Comparison of ENCODE assay signal across 1 cellular context in the genomic region with DNA sequence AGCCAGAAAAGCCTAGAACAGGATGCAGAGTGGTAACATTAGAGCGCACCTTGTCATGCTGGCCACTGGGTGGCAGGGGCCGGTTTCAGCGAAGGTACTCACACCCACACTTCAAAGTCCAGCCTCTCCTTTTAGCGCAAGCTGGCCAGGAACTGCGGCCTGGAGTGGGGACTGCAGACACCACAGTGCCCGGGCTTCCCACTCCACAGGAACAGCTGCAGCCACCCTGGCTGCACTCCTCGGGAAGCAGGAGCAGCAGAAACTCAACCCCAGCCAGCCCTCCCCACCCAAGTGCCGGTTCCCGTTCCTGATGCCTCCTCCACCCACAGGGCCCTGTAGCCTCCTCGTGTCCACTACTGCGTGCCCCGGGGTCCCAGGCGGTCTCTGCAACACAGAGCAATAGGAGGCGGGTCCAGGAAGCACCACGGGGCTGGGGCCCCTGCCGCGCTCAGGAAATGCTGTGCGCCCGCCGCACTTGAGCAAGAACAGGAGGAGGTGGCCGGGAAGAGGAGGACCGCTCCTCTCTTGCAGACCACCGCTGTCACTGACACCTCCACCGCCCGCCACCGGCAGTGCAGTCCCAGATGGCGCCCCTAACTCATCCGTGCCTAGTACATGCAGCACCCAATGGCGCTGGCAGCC.
A peak's percentile ranks its signal among the peaks of the same experiment; 100 is the strongest.
TF ChIP-seq lines count a peak whose summit lies in the region.

No MANE protein-coding gene starts in this region.

TF ChIP-seq in HepG2, 621 proteins besides CTCF, POLR2A, EP300 and RAD21 (continued from another document and continues in another):
- TF ChIP-seq TOE1 (CRISPR knock-in tag; IDR thresholded peaks at IDR 0.05) (no peak), FOXA1 (IDR thresholded peaks at IDR 0.05) (no peak), FOXA1 (CRISPR knock-in tag; IDR thresholded peaks at IDR 0.05) (no peak), ZNF430 (CRISPR knock-in tag; IDR thresholded peaks at IDR 0.05) (no peak), CREM (IDR thresholded peaks at IDR 0.05) (no peak), CREM (CRISPR knock-in tag; IDR thresholded peaks at IDR 0.05) (no peak), PHF20 (CRISPR knock-in tag; IDR thresholded peaks at IDR 0.05) (0 out of 2 replicates have a peak, but pooled peaks have one; percentile 11), ARHGAP35 (CRISPR knock-in tag; IDR thresholded peaks at IDR 0.05; ENCODE audit: borderline replicate concordance) (0 out of 2 replicates have a peak, but pooled peaks have one; percentile 18), RBFOX2 (IDR thresholded peaks at IDR 0.05; ENCODE audit: low read depth, low read length) (no peak), ZFP36L1 (CRISPR knock-in tag; IDR thresholded peaks at IDR 0.05) (no peak), HOXA7 (CRISPR knock-in tag; IDR thresholded peaks at IDR 0.05) (no peak), STAG1 (CRISPR knock-in tag; IDR thresholded peaks at IDR 0.05) (peak; percentile 85), MEF2D (CRISPR knock-in tag; IDR thresholded peaks at IDR 0.05) (no peak), ZNF746 (CRISPR knock-in tag; IDR thresholded peaks at IDR 0.05) (no peak), HNRNPLL (IDR thresholded peaks at IDR 0.05; ENCODE audit: low read depth, low read length, poor library complexity, severe bottlenecking) (peak; percentile 48), HNF4A (CRISPR knock-in tag; IDR thresholded peaks at IDR 0.05) (peak; percentile 85), U2AF2 (IDR thresholded peaks at IDR 0.05; ENCODE audit: low read depth, low read length) (no peak), RXRB (CRISPR knock-in tag; IDR thresholded peaks at IDR 0.05; ENCODE audit: borderline replicate concordance) (no peak), TGIF2 (CRISPR knock-in tag; IDR thresholded peaks at IDR 0.05) (no peak), ZNF12 (CRISPR knock-in tag; IDR thresholded peaks at IDR 0.05) (no peak), TMF1 (CRISPR knock-in tag; IDR thresholded peaks at IDR 0.05; ENCODE audit: low read depth) (no peak), ASH2L (IDR thresholded peaks at IDR 0.05; ENCODE audit: insufficient read length, low read depth, low read length) (no peak), ZNF292 (CRISPR knock-in tag; IDR thresholded peaks at IDR 0.05; ENCODE audit: borderline replicate concordance, low read depth) (peak; percentile 29; the same call in 1 of the 2 replicates), ZNF326 (CRISPR knock-in tag; IDR thresholded peaks at IDR 0.05; ENCODE audit: borderline replicate concordance) (no peak), ZNF101 (CRISPR knock-in tag; IDR thresholded peaks at IDR 0.05; ENCODE audit: borderline replicate concordance, low read depth) (no peak), JARID2 (CRISPR knock-in tag; IDR thresholded peaks at IDR 0.05; ENCODE audit: insufficient replicate concordance) (no peak), ZNF629 (CRISPR knock-in tag; conservative IDR thresholded peaks at IDR 0.05) (0 out of 2 replicates have a peak, but pooled peaks have one; percentile 32), GATA4 (IDR thresholded peaks at IDR 0.05; ENCODE audit: borderline replicate concordance, low read depth) (no peak), PHF21A (CRISPR knock-in tag; IDR thresholded peaks at IDR 0.05) (no peak), ZFY (CRISPR knock-in tag; IDR thresholded peaks at IDR 0.05) (peak; percentile 66), GPN1 (CRISPR knock-in tag; IDR thresholded peaks at IDR 0.05; ENCODE audit: borderline replicate concordance) (no peak), SALL1 (CRISPR knock-in tag; IDR thresholded peaks at IDR 0.05) (peak; percentile 62), ZNF550 (CRISPR knock-in tag; IDR thresholded peaks at IDR 0.05; ENCODE audit: borderline replicate concordance) (no peak), SRSF4 (IDR thresholded peaks at IDR 0.05; ENCODE audit: low read depth, low read length, poor library complexity, severe bottlenecking) (no peak), ZNF138 (CRISPR knock-in tag; IDR thresholded peaks at IDR 0.05; ENCODE audit: low read depth) (no peak), ZNF530 (CRISPR knock-in tag; IDR thresholded peaks at IDR 0.05; ENCODE audit: low read depth) (no peak), ZNF883 (CRISPR knock-in tag; IDR thresholded peaks at IDR 0.05; ENCODE audit: not compliant biosample characterization) (no peak), HNRNPL (IDR thresholded peaks at IDR 0.05; ENCODE audit: low read depth, low read length) (no peak), ZNF572 (CRISPR knock-in tag; IDR thresholded peaks at IDR 0.05) (no peak), ZNF563 (CRISPR knock-in tag; IDR thresholded peaks at IDR 0.05) (no peak), TP53 (CRISPR knock-in tag; conservative IDR thresholded peaks at IDR 0.05) (no peak), ZNF891 (CRISPR knock-in tag; IDR thresholded peaks at IDR 0.05) (0 out of 2 replicates have a peak, but pooled peaks have one; percentile 38), HIVEP1 (CRISPR knock-in tag; IDR thresholded peaks at IDR 0.05) (0 out of 2 replicates have a peak, but pooled peaks have one; percentile 23), TSC22D2 (CRISPR knock-in tag; IDR thresholded peaks at IDR 0.05; ENCODE audit: borderline replicate concordance) (no peak), ZZZ3 (CRISPR knock-in tag; IDR thresholded peaks at IDR 0.05; ENCODE audit: borderline replicate concordance) (no peak), SNAI1 (CRISPR knock-in tag; IDR thresholded peaks at IDR 0.05; ENCODE audit: borderline replicate concordance) (no peak), FOXC1 (CRISPR knock-in tag; IDR thresholded peaks at IDR 0.05; ENCODE audit: borderline replicate concordance) (no peak), ZSCAN9 (CRISPR knock-in tag; IDR thresholded peaks at IDR 0.05; ENCODE audit: borderline replicate concordance) (no peak), AKAP8 (CRISPR knock-in tag; IDR thresholded peaks at IDR 0.05) (no peak), NFYC (CRISPR knock-in tag; IDR thresholded peaks at IDR 0.05) (no peak), RARG (CRISPR knock-in tag; IDR thresholded peaks at IDR 0.05; ENCODE audit: low read depth) (no peak), ZNF124 (CRISPR knock-in tag; IDR thresholded peaks at IDR 0.05) (no peak), MBD4 (IDR thresholded peaks at IDR 0.05; ENCODE audit: borderline replicate concordance, low read length) (no peak)
- TF ChIP-seq, protein P1, sequence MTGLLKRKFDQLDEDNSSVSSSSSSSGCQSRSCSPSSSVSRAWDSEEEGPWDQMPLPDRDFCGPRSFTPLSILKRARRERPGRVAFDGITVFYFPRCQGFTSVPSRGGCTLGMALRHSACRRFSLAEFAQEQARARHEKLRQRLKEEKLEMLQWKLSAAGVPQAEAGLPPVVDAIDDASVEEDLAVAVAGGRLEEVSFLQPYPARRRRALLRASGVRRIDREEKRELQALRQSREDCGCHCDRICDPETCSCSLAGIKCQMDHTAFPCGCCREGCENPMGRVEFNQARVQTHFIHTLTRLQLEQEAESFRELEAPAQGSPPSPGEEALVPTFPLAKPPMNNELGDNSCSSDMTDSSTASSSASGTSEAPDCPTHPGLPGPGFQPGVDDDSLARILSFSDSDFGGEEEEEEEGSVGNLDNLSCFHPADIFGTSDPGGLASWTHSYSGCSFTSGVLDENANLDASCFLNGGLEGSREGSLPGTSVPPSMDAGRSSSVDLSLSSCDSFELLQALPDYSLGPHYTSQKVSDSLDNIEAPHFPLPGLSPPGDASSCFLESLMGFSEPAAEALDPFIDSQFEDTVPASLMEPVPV (CRISPR knock-in tag; IDR thresholded peaks at IDR 0.05) = no peak
- TF ChIP-seq, protein P2, sequence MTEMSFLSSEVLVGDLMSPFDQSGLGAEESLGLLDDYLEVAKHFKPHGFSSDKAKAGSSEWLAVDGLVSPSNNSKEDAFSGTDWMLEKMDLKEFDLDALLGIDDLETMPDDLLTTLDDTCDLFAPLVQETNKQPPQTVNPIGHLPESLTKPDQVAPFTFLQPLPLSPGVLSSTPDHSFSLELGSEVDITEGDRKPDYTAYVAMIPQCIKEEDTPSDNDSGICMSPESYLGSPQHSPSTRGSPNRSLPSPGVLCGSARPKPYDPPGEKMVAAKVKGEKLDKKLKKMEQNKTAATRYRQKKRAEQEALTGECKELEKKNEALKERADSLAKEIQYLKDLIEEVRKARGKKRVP (CRISPR knock-in tag; IDR thresholded peaks at IDR 0.05) = no peak
- TF ChIP-seq, protein P3, sequence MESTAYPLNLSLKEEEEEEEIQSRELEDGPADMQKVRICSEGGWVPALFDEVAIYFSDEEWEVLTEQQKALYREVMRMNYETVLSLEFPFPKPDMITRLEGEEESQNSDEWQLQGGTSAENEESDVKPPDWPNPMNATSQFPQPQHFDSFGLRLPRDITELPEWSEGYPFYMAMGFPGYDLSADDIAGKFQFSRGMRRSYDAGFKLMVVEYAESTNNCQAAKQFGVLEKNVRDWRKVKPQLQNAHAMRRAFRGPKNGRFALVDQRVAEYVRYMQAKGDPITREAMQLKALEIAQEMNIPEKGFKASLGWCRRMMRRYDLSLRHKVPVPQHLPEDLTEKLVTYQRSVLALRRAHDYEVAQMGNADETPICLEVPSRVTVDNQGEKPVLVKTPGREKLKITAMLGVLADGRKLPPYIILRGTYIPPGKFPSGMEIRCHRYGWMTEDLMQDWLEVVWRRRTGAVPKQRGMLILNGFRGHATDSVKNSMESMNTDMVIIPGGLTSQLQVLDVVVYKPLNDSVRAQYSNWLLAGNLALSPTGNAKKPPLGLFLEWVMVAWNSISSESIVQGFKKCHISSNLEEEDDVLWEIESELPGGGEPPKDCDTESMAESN (CRISPR knock-in tag; conservative IDR thresholded peaks at IDR 0.05) = peak; percentile 47; the same call in 1 of the 2 replicates
- TF ChIP-seq, protein P4, sequence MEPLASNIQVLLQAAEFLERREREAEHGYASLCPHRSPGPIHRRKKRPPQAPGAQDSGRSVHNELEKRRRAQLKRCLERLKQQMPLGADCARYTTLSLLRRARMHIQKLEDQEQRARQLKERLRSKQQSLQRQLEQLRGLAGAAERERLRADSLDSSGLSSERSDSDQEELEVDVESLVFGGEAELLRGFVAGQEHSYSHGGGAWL (CRISPR knock-in tag; IDR thresholded peaks at IDR 0.05) = no peak
- TF ChIP-seq, protein P5, sequence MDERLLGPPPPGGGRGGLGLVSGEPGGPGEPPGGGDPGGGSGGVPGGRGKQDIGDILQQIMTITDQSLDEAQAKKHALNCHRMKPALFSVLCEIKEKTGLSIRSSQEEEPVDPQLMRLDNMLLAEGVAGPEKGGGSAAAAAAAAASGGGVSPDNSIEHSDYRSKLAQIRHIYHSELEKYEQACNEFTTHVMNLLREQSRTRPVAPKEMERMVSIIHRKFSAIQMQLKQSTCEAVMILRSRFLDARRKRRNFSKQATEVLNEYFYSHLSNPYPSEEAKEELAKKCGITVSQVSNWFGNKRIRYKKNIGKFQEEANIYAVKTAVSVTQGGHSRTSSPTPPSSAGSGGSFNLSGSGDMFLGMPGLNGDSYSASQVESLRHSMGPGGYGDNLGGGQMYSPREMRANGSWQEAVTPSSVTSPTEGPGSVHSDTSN (CRISPR knock-in tag; IDR thresholded peaks at IDR 0.05) = no peak
- TF ChIP-seq, protein P6, sequence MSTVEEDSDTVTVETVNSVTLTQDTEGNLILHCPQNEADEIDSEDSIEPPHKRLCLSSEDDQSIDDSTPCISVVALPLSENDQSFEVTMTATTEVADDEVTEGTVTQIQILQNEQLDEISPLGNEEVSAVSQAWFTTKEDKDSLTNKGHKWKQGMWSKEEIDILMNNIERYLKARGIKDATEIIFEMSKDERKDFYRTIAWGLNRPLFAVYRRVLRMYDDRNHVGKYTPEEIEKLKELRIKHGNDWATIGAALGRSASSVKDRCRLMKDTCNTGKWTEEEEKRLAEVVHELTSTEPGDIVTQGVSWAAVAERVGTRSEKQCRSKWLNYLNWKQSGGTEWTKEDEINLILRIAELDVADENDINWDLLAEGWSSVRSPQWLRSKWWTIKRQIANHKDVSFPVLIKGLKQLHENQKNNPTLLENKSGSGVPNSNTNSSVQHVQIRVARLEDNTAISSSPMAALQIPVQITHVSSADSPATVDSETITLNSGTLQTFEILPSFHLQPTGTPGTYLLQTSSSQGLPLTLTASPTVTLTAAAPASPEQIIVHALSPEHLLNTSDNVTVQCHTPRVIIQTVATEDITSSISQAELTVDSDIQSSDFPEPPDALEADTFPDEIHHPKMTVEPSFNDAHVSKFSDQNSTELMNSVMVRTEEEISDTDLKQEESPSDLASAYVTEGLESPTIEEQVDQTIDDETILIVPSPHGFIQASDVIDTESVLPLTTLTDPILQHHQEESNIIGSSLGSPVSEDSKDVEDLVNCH (CRISPR knock-in tag; IDR thresholded peaks at IDR 0.05) = no peak
- TF ChIP-seq, protein P7, sequence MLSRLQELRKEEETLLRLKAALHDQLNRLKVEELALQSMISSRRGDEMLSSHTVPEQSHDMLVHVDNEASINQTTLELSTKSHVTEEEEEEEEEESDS (CRISPR knock-in tag; IDR thresholded peaks at IDR 0.05; ENCODE audit: borderline replicate concordance) = no peak
- TF ChIP-seq, protein P8, sequence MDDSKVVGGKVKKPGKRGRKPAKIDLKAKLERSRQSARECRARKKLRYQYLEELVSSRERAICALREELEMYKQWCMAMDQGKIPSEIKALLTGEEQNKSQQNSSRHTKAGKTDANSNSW (CRISPR knock-in tag; IDR thresholded peaks at IDR 0.05; ENCODE audit: borderline replicate concordance) = no peak
- TF ChIP-seq, protein P9, sequence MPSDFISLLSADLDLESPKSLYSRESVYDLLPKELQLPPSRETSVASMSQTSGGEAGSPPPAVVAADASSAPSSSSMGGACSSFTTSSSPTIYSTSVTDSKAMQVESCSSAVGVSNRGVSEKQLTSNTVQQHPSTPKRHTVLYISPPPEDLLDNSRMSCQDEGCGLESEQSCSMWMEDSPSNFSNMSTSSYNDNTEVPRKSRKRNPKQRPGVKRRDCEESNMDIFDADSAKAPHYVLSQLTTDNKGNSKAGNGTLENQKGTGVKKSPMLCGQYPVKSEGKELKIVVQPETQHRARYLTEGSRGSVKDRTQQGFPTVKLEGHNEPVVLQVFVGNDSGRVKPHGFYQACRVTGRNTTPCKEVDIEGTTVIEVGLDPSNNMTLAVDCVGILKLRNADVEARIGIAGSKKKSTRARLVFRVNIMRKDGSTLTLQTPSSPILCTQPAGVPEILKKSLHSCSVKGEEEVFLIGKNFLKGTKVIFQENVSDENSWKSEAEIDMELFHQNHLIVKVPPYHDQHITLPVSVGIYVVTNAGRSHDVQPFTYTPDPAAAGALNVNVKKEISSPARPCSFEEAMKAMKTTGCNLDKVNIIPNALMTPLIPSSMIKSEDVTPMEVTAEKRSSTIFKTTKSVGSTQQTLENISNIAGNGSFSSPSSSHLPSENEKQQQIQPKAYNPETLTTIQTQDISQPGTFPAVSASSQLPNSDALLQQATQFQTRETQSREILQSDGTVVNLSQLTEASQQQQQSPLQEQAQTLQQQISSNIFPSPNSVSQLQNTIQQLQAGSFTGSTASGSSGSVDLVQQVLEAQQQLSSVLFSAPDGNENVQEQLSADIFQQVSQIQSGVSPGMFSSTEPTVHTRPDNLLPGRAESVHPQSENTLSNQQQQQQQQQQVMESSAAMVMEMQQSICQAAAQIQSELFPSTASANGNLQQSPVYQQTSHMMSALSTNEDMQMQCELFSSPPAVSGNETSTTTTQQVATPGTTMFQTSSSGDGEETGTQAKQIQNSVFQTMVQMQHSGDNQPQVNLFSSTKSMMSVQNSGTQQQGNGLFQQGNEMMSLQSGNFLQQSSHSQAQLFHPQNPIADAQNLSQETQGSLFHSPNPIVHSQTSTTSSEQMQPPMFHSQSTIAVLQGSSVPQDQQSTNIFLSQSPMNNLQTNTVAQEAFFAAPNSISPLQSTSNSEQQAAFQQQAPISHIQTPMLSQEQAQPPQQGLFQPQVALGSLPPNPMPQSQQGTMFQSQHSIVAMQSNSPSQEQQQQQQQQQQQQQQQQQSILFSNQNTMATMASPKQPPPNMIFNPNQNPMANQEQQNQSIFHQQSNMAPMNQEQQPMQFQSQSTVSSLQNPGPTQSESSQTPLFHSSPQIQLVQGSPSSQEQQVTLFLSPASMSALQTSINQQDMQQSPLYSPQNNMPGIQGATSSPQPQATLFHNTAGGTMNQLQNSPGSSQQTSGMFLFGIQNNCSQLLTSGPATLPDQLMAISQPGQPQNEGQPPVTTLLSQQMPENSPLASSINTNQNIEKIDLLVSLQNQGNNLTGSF (CRISPR knock-in tag; IDR thresholded peaks at IDR 0.05) = no peak
